Comparison of ENCODE assay signal across 22 cellular contexts in genomic region chr9:35836595-35836994, GRCh38. TPM values are rescaled to one million over a fixed set of nuclear protein-coding genes. Genes with fewer than 3 reads are reported as not detected.
A peak's percentile ranks its signal among the peaks of the same experiment; 100 is the strongest.
DNase-seq lines count a peak whose midpoint lies in the region; ATAC-seq and TF ChIP-seq lines count a peak whose summit lies in the region.
"Had no signal": no experiment of that assay in that cellular context is flagged by ENCODE, and none has a peak within 500 bp of the region (broad histone marks: within the 10 kb centered on the region; RNA-seq: fewer than 3 reads in every experiment).

No MANE protein-coding gene starts in this region.

- H3K9me3 ChIP-seq in BLaER1 treated with 17β-estradiol and CSF1 and Interleukin-3, amounts not matched to agents 10 nM and 100 nM (replicated peaks in 1 of 11) = peaks cover 0 to 14% (median 0%) of the 10 kb centered on the region in 11 experiments; a peak in 8 of 22 replicates
- no peaks in the 10 kb centered on the region for H3K9me3 ChIP-seq in mesenchymal stem cell (ENCODE audit: control insufficient read depth, low read length)
- H3K9me3 ChIP-seq in HAP-1 = no peaks in the 10 kb centered on the region
- H3K9me3 ChIP-seq: BLaER1 had no signal

- peaks cover 12% of the 10 kb centered on the region for H3K4me1 Mint-ChIP-seq in chondrocyte (ENCODE audit: low read depth)
- no peaks in the 10 kb centered on the region for H3K4me1 Mint-ChIP-seq in stimulated activated effector memory CD8-positive, alpha-beta T cell treated with anti-CD3 and anti-CD28 coated beads, Interleukin-12 subunit alpha, Interleukin-12 subunit beta, amount 100 ng/mL, for 72 hours

- no peak overlapping the region for H2AK5ac ChIP-seq in mesenchymal stem cell (ENCODE audit: low read length, severe bottlenecking)

- no peak overlapping the region for H2AFZ ChIP-seq in mesenchymal stem cell (ENCODE audit: low read depth, low read length)

- no peaks in the 10 kb centered on the region for H3K9me3 Mint-ChIP-seq in chondrocyte (ENCODE audit: low read depth)
- no peaks in the 10 kb centered on the region for H3K9me3 Mint-ChIP-seq in stimulated activated effector memory CD8-positive, alpha-beta T cell treated with anti-CD3 and anti-CD28 coated beads, Interleukin-12 subunit alpha, Interleukin-12 subunit beta, amount 100 ng/mL, for 72 hours
- H3K9me3 Mint-ChIP-seq: CD8-positive, alpha-beta T cell; HFFc6 had no signal

- no peak overlapping the region for H3K4ac ChIP-seq in mesenchymal stem cell (ENCODE audit: low read depth in 1 of 2, low read length in 2 of 2)

- peaks cover 9% of the 10 kb centered on the region for H3K36me3 Mint-ChIP-seq in chondrocyte (ENCODE audit: low read depth)
- H3K36me3 Mint-ChIP-seq in stimulated activated effector memory CD8-positive, alpha-beta T cell treated with anti-CD3 and anti-CD28 coated beads, Interleukin-12 subunit alpha, Interleukin-12 subunit beta, amount 100 ng/mL, for 72 hours = no peaks in the 10 kb centered on the region
- H3K36me3 Mint-ChIP-seq: CD8-positive, alpha-beta T cell had no signal

- H3K27me3 Mint-ChIP-seq in chondrocyte (ENCODE audit: low read depth) = no peaks in the 10 kb centered on the region

- no peak overlapping the region for H3K27ac Mint-ChIP-seq in chondrocyte (ENCODE audit: unreplicated experiment)
- peak overlapping the region; percentile 56 for H3K27ac Mint-ChIP-seq in stimulated activated effector memory CD8-positive, alpha-beta T cell treated with anti-CD3 and anti-CD28 coated beads, Interleukin-12 subunit alpha, Interleukin-12 subunit beta, amount 100 ng/mL, for 72 hours
- H3K27ac Mint-ChIP-seq: CD8-positive, alpha-beta T cell; HFFc6 had no signal

- H3K23ac ChIP-seq in mesenchymal stem cell (ENCODE audit: low read length in 2 of 2) = no peak overlapping the region

- in situ Hi-C loops in HAP-1 (cut with MboI; ENCODE audit: low sequenced_read_pairs) = no loop called here

- no peak overlapping the region for H2BK15ac ChIP-seq in mesenchymal stem cell (ENCODE audit: low read depth, poor library complexity, severe bottlenecking)

- peaks cover 0 to 76% (median 0%) of the 10 kb centered on the region in 11 experiments; a peak in 4 of 22 replicates for H3K27me3 ChIP-seq in BLaER1 treated with 17β-estradiol and CSF1 and Interleukin-3, amounts not matched to agents 10 nM and 100 nM
- no peaks in the 10 kb centered on the region for H3K27me3 ChIP-seq in mesenchymal stem cell (ENCODE audit: control insufficient read depth in 1 of 2, insufficient read depth in 1 of 2, low read length in 2 of 2)
- H3K27me3 ChIP-seq in foreskin keratinocyte = peaks cover 4% of the 10 kb centered on the region
- H3K27me3 ChIP-seq in HAP-1 (ENCODE audit: low read depth) = no peaks in the 10 kb centered on the region
- H3K27me3 ChIP-seq: BLaER1 had no signal

- peak overlapping the region in 6 of 11 experiments; percentile 25 to 99 (median 92); a peak in 10 of 22 replicates for H3K4me2 ChIP-seq in BLaER1 treated with 17β-estradiol and CSF1 and Interleukin-3, amounts not matched to agents 10 nM and 100 nM
- H3K4me2 ChIP-seq in mesenchymal stem cell (ENCODE audit: low read length, poor library complexity, severe bottlenecking) = no peak overlapping the region
- H3K4me2 ChIP-seq: BLaER1 had no signal

- H3K14ac ChIP-seq in mesenchymal stem cell (ENCODE audit: low read length in 2 of 2) = no peak overlapping the region

- peak overlapping the region in 5 of 11 experiments; percentile 2 to 77 (median 41); a peak in 8 of 22 replicates for H3K27ac ChIP-seq in BLaER1 treated with 17β-estradiol and CSF1 and Interleukin-3, amounts not matched to agents 10 nM and 100 nM
- H3K27ac ChIP-seq in mesenchymal stem cell (ENCODE audit: low read length, poor library complexity, severe bottlenecking) = no peak overlapping the region
- H3K27ac ChIP-seq in foreskin keratinocyte = no peak overlapping the region
- H3K27ac ChIP-seq: BLaER1 had no signal

- peaks cover 4% of the 10 kb centered on the region for H3K79me1 ChIP-seq in mesenchymal stem cell (replicated peaks; ENCODE audit: low read length, poor library complexity, severe bottlenecking)

- H3K18ac ChIP-seq in mesenchymal stem cell (ENCODE audit: low read depth in 1 of 2, low read length in 2 of 2) = no peak overlapping the region

- H2BK12ac ChIP-seq in mesenchymal stem cell (ENCODE audit: low read length in 2 of 2) = no peak overlapping the region

- no peak overlapping the region for H3K4me3 Mint-ChIP-seq in chondrocyte (ENCODE audit: unreplicated experiment)
- H3K4me3 Mint-ChIP-seq in stimulated activated effector memory CD8-positive, alpha-beta T cell treated with anti-CD3 and anti-CD28 coated beads, Interleukin-12 subunit alpha, Interleukin-12 subunit beta, amount 100 ng/mL, for 72 hours = no peak overlapping the region
- H3K4me3 Mint-ChIP-seq: CD8-positive, alpha-beta T cell; HFFc6 had no signal

- peak overlapping the region; percentile 18 for H4K91ac ChIP-seq in mesenchymal stem cell (ENCODE audit: low read length)

- no peak overlapping the region for H2BK5ac ChIP-seq in mesenchymal stem cell (ENCODE audit: low read depth, low read length, poor library complexity, severe bottlenecking)

- H4K20me1 ChIP-seq in BLaER1 treated with 17β-estradiol and CSF1 and Interleukin-3, amounts not matched to agents 10 nM and 100 nM = peaks cover 0 to 4% (median 0%) of the 10 kb centered on the region in 11 experiments; a peak in 2 of 22 replicates
- H4K20me1 ChIP-seq: BLaER1 had no signal

- H3K4me3 ChIP-seq in BLaER1 treated with 17β-estradiol and CSF1 and Interleukin-3, amounts not matched to agents 10 nM and 100 nM = no peak overlapping the region
- H3K4me3 ChIP-seq in mesenchymal stem cell (ENCODE audit: insufficient read depth in 1 of 2, low read depth in 1 of 2, low read length in 2 of 2) (no peak overlapping the region), HAP-1 (no peak overlapping the region)
- H3K4me3 ChIP-seq: BLaER1, GM12878 had no signal

- H2BK120ac ChIP-seq in mesenchymal stem cell (ENCODE audit: low read depth, low read length) = no peak overlapping the region

- peaks cover 37 to 98% (median 69%) of the 10 kb centered on the region in 10 experiments for H3K4me1 ChIP-seq in BLaER1 treated with 17β-estradiol and CSF1 and Interleukin-3, amounts not matched to agents 10 nM and 100 nM
- H3K4me1 ChIP-seq in mesenchymal stem cell (ENCODE audit: control insufficient read depth, insufficient read depth, low read depth, low read length) (peaks cover 11% of the 10 kb centered on the region), foreskin keratinocyte (no peaks in the 10 kb centered on the region), HAP-1 (no peaks in the 10 kb centered on the region)

- peaks cover 0 to 13% (median 0%) of the 10 kb centered on the region in 11 experiments; a peak in 3 of 22 replicates for H3K36me3 ChIP-seq in BLaER1 treated with 17β-estradiol and CSF1 and Interleukin-3, amounts not matched to agents 10 nM and 100 nM
- H3K36me3 ChIP-seq in mesenchymal stem cell (ENCODE audit: control insufficient read depth in 1 of 2, insufficient read depth in 2 of 2, low read depth in 1 of 2, low read length in 2 of 2) = peaks cover 9 to 10% of the 10 kb centered on the region in 2 experiments
- H3K36me3 ChIP-seq in HAP-1 (replicated peaks) = no peaks in the 10 kb centered on the region; the same call in 1 of the 2 replicates

- no peak overlapping the region for H3K9ac ChIP-seq in BLaER1 treated with 17β-estradiol and CSF1 and Interleukin-3, amounts not matched to agents 10 nM and 100 nM
- H3K9ac ChIP-seq in mesenchymal stem cell (ENCODE audit: low read length) = no peak overlapping the region
- H3K9ac ChIP-seq: BLaER1 had no signal

- 87% methylated on average over 5 of the region's 5 CpGs for WGBS in mesenchymal stem cell

- no peak for ATAC-seq in stimulated activated effector memory CD8-positive, alpha-beta T cell treated with anti-CD3 and anti-CD28 coated beads, Interleukin-12 subunit alpha, Interleukin-12 subunit beta, amount 100 ng/mL, for 72 hours
- ATAC-seq in foreskin keratinocyte = no peak
- ATAC-seq: CD8-positive, alpha-beta T cell; GM12878; HCT116 had no signal

- H4K8ac ChIP-seq in mesenchymal stem cell (ENCODE audit: low read length) = no peak overlapping the region

- peak; percentile 26 for DNase-seq in chondrocyte (ENCODE audit: low spot score)
- no peak for DNase-seq in mesenchymal stem cell
- DNase-seq in stimulated activated effector memory CD8-positive, alpha-beta T cell treated with anti-CD3 and anti-CD28 coated beads, Interleukin-12 subunit alpha, Interleukin-12 subunit beta, amount 100 ng/mL, for 72 hours (ENCODE audit: low spot score in 2 of 2) = no peak
- no peak for DNase-seq in foreskin keratinocyte
- no peak for DNase-seq in ecto neural progenitor cell (ENCODE audit: low spot score)
- no peak for DNase-seq in HAP-1 (ENCODE audit: low spot score in 2 of 2)
- DNase-seq: 8988T; Calu3; CD8-positive, alpha-beta T cell; DMS 273 treated with DMSO at 0.1 percent for 48 hours; DMS53; DND-41; EL; HFFc6; IMR-90 had no signal

- TF ChIP-seq CTCF in chondrocyte (IDR thresholded peaks at IDR 0.05) = no peak
- no peak for TF ChIP-seq CTCF in foreskin keratinocyte (conservative IDR thresholded peaks at IDR 0.05)

RNA-seq across cellular contexts. Expression of gene TMEM8B, which starts 7.6 kb away (rescaled TPM):
- total RNA-seq in chondrocyte (17.4 to 18.2 TPM (median 18.1 TPM) in 3 replicates), foreskin keratinocyte (1.6 and 2.4 TPM in 2 replicates)
- 11.8 TPM for polyA plus RNA-seq in mesenchymal stem cell (2013, experiment 1 of 2)
- polyA plus RNA-seq in mesenchymal stem cell (2013, experiment 2 of 2) = 12.0 TPM
- polyA plus RNA-seq in foreskin keratinocyte = 2.7 and 3.4 TPM in 2 replicates

RNA-seq across cellular contexts. Expression of gene FAM221B, which starts 8.1 kb away (rescaled TPM):
- total RNA-seq in chondrocyte = not detected in 3 replicates
- not detected for polyA plus RNA-seq in mesenchymal stem cell (2013, experiment 1 of 2)
- polyA plus RNA-seq in mesenchymal stem cell (2013, experiment 2 of 2) = not detected
- not detected in 2 replicates for total RNA-seq in foreskin keratinocyte
- not detected in 2 replicates for polyA plus RNA-seq in foreskin keratinocyte
- total RNA-seq: A673; Calu3; CD8-positive, alpha-beta T cell; G401; GM12878; HFFc6; IMR-90 had no signal
- polyA plus RNA-seq: AG04450, IMR-90 had no signal

RNA-seq across cellular contexts. Expression of gene HINT2, which starts 21.8 kb away (rescaled TPM):
- total RNA-seq in chondrocyte (30.3 to 32.8 TPM (median 32.0 TPM) in 3 replicates), foreskin keratinocyte (46.3 and 47.9 TPM in 2 replicates)
- 46.8 TPM for polyA plus RNA-seq in mesenchymal stem cell (2013, experiment 1 of 2)
- 44.6 TPM for polyA plus RNA-seq in mesenchymal stem cell (2013, experiment 2 of 2)
- polyA plus RNA-seq in foreskin keratinocyte = 66.8 and 71.2 TPM in 2 replicates

RNA-seq across cellular contexts. Expression of gene SPAG8, which starts 24.5 kb away (rescaled TPM):
- total RNA-seq in chondrocyte (0.30 to 3.3 TPM (median 0.82 TPM) in 3 replicates), foreskin keratinocyte (0.35 and 0.58 TPM in 2 replicates)
- 0.66 TPM for polyA plus RNA-seq in mesenchymal stem cell (2013, experiment 1 of 2)
- polyA plus RNA-seq in mesenchymal stem cell (2013, experiment 2 of 2) = 0.47 TPM
- 0.36 and 0.50 TPM in 2 replicates for polyA plus RNA-seq in foreskin keratinocyte

RNA-seq across cellular contexts. Expression of gene OR13J1, which starts 33.6 kb away (rescaled TPM):
- total RNA-seq in chondrocyte = not detected in 3 replicates
- not detected for polyA plus RNA-seq in mesenchymal stem cell (2013, experiment 1 of 2)
- polyA plus RNA-seq in mesenchymal stem cell (2013, experiment 2 of 2) = not detected
- total RNA-seq in foreskin keratinocyte = not detected in 2 replicates
- not detected in 2 replicates for polyA plus RNA-seq in foreskin keratinocyte
- total RNA-seq: A673; Calu3; CD8-positive, alpha-beta T cell; G401; GM12878; HFFc6; IMR-90 had no signal
- polyA plus RNA-seq: AG04450, GM12878, IMR-90 had no signal
